Comparison of ENCODE assay signal across 9 cellular contexts in genomic region chr4:1410491-1411325, GRCh38. TPM values are rescaled to one million over a fixed set of nuclear protein-coding genes. Genes with fewer than 3 reads are reported as not detected.
DNase-seq lines count a peak whose midpoint lies in the region; ATAC-seq and TF ChIP-seq lines count a peak whose summit lies in the region.
"Had no signal": no experiment of that assay in that cellular context is flagged by ENCODE, and none has a peak within 500 bp of the region (broad histone marks: within the 10 kb centered on the region; RNA-seq: fewer than 3 reads in every experiment).

No MANE protein-coding gene starts in this region.

- no peaks in the 10 kb centered on the region for H4K20me1 ChIP-seq in IMR-90 (ENCODE audit: insufficient read depth, low read length)

- peak overlapping the region; percentile 63 for H2AFZ ChIP-seq in IMR-90 (replicated peaks; ENCODE audit: low read length, poor library complexity)

- TF ChIP-seq CTCF in IMR-90 (conservative IDR thresholded peaks at IDR 0.05; ENCODE audit: low read depth, low read length) (no peak), heart left ventricle (IDR thresholded peaks at IDR 0.05) (no peak), gastroesophageal sphincter (IDR thresholded peaks at IDR 0.05) (no peak)

- H2AK9ac ChIP-seq in IMR-90 (replicated peaks; ENCODE audit: low read depth, low read length, poor library complexity) = no peak overlapping the region

- H3K14ac ChIP-seq in IMR-90 (replicated peaks; ENCODE audit: low read depth, low read length) = no peak overlapping the region

- intact Hi-C loops in IMR-90 (cut with micrococcal nuclease) = no loop called here
- intact Hi-C loops in heart left ventricle (cut with DNase I) = no loop called here

- no peak overlapping the region for H4K91ac ChIP-seq in IMR-90 (ENCODE audit: insufficient read depth, low read depth, low read length)

- H3K9me1 ChIP-seq in IMR-90 (ENCODE audit: insufficient read depth, low read length) = no peaks in the 10 kb centered on the region

- no peak overlapping the region for H2BK120ac ChIP-seq in IMR-90 (ENCODE audit: low read depth, low read length)

- peaks cover 1% of the 10 kb centered on the region for H3K9me3 ChIP-seq in IMR-90 (ENCODE audit: control insufficient read depth, insufficient read depth, low read length)
- H3K9me3 ChIP-seq in heart left ventricle = no peaks in the 10 kb centered on the region
- no peaks in the 10 kb centered on the region for H3K9me3 ChIP-seq in gastroesophageal sphincter

- H3K4me2 ChIP-seq in IMR-90 (ENCODE audit: low read depth, low read length) = no peak overlapping the region

- no peak for TF ChIP-seq EP300 in gastroesophageal sphincter (IDR thresholded peaks at IDR 0.05)

- no peak for TF ChIP-seq RAD21 in IMR-90 (IDR thresholded peaks at IDR 0.05; ENCODE audit: low read length)

- dilution Hi-C loops in IMR-90 (cut with HindIII; ENCODE audit: low sequenced_read_pairs, unreplicated experiment) = no loop called here

- H3K4ac ChIP-seq in IMR-90 (ENCODE audit: low read depth, low read length) = no peak overlapping the region

- CTCF ChIA-PET in IMR-90 (lab: Yijun Ruan, JAX) = no interaction called here

- H3K27me3 ChIP-seq in IMR-90 (ENCODE audit: control insufficient read depth, insufficient read depth, low read length) (peaks cover 61% of the 10 kb centered on the region), heart left ventricle (peaks cover 68 to 94% (median 79%) of the 10 kb centered on the region in 9 donors), gastroesophageal sphincter (peaks cover 99% of the 10 kb centered on the region)

- in situ Hi-C loops in IMR-90 (cut with MboI; ENCODE audit: low sequenced_read_pairs) = no loop called here

- no peak overlapping the region for H4K8ac ChIP-seq in IMR-90 (ENCODE audit: low read depth in 2 of 2, low read length in 2 of 2)

- DNase-seq in AG08395 (ENCODE audit: low spot score) (peak; percentile 67), IMR-90 (peak; percentile 16), heart left ventricle (peak; percentile 33 to 80 (median 51)), NCI-H1417 treated with DMSO at 0.1 percent for 48 hours (lab: John Stamatoyannopoulos, UW) (no peak)
- DNase-seq in activated T-cell treated with anti-CD3 and anti-CD28 coated beads, Interleukin-2, amount 50 U/mL, for 1 hour = peak; percentile 54
- peak; percentile 42 for DNase-seq in stimulated activated CD4-positive, alpha-beta T cell treated with anti-CD3 and anti-CD28 coated beads, Interleukin-12 subunit alpha, Interleukin-12 subunit beta, amount 100 ng/mL, for 4 hours

- H3K4me1 ChIP-seq in IMR-90 (ENCODE audit: control insufficient read depth, insufficient read depth, low read length) (no peaks in the 10 kb centered on the region), heart left ventricle (peaks cover 0 to 27% (median 0%) of the 10 kb centered on the region in 12 donors), gastroesophageal sphincter (peaks cover 0 to 40% (median 0%) of the 10 kb centered on the region in 3 donors)

- H3K79me1 ChIP-seq in IMR-90 (ENCODE audit: low read depth in 1 of 2, low read length in 2 of 2) = no peaks in the 10 kb centered on the region

- H3K27ac ChIP-seq in IMR-90 (ENCODE audit: insufficient read depth, low read length) (no peak overlapping the region), heart left ventricle (no peak overlapping the region), gastroesophageal sphincter (no peak overlapping the region)

- peak; percentile 95 for ATAC-seq in IMR-90 (ENCODE audit: low read depth)
- peak; percentile 73 to 88 (median 80) for ATAC-seq in heart left ventricle
- ATAC-seq in GM19023 (IDR thresholded peaks at IDR 0.05; ENCODE audit: unreplicated experiment) = no peak
- ATAC-seq in gastroesophageal sphincter = no peak

- H2BK20ac ChIP-seq in IMR-90 (ENCODE audit: low read depth, low read length) = no peak overlapping the region

- no TSS peak for BruUV-seq in IMR-90 (replicated peaks; lab: Mats Ljungman, UMichigan)

- no peak overlapping the region for H2BK15ac ChIP-seq in IMR-90 (ENCODE audit: low read depth, low read length)

- H3K18ac ChIP-seq in IMR-90 (ENCODE audit: low read depth, low read length) = no peak overlapping the region

- H2AK5ac ChIP-seq in IMR-90 (ENCODE audit: low read depth, low read length) = no peak overlapping the region

- 50% methylated on average over 10 of the region's 48 CpGs; no CpG with 5 or more reads in 1 of the 2 experiments for WGBS in IMR-90 (ENCODE audit: extremely low coverage in 2 of 2, insufficient read length in 1 of 2), 2 experiments
- WGBS in heart left ventricle, 4 donors = 16 to 31% (median 21%) methylated on average over 34 to 48 of the region's 48 CpGs
- 12 to 36% methylated on average over 6 to 13 of the region's 48 CpGs for WGBS in gastroesophageal sphincter (ENCODE audit: low coverage in 1 of 2), 2 donors

- no peak overlapping the region for H3K4me3 ChIP-seq in IMR-90 (ENCODE audit: insufficient read depth, low read depth, low read length)
- H3K4me3 ChIP-seq in heart left ventricle = no peak overlapping the region
- H3K4me3 ChIP-seq in gastroesophageal sphincter = no peak overlapping the region
- H3K4me3 ChIP-seq: lung had no signal

- TF ChIP-seq POLR2A in IMR-90 (IDR thresholded peaks at IDR 0.05; ENCODE audit: low read depth, low read length) (no peak), heart left ventricle (IDR thresholded peaks at IDR 0.05) (no peak), gastroesophageal sphincter (IDR thresholded peaks at IDR 0.05) (no peak)

- no peak overlapping the region for H3K23ac ChIP-seq in IMR-90 (ENCODE audit: low read depth, low read length)

- H3K56ac ChIP-seq in IMR-90 (ENCODE audit: extremely low read depth, insufficient read depth, low read length) = no peak overlapping the region

- H3K36me3 ChIP-seq in IMR-90 (ENCODE audit: control insufficient read depth, insufficient read depth, low read length) (no peaks in the 10 kb centered on the region), heart left ventricle (no peaks in the 10 kb centered on the region), gastroesophageal sphincter (no peaks in the 10 kb centered on the region)

- no peak overlapping the region for H2BK5ac ChIP-seq in IMR-90 (ENCODE audit: low read depth, low read length, poor library complexity, severe bottlenecking)

- H3K9ac ChIP-seq in IMR-90 (ENCODE audit: low read depth, low read length) = no peak overlapping the region

- POLR2A ChIA-PET in IMR-90 (lab: Charles Lee; ENCODE audit: unreplicated experiment) = no interaction called here

- H4K5ac ChIP-seq in IMR-90 (ENCODE audit: low read depth, low read length) = no peak overlapping the region

TF ChIP-seq in IMR-90, 13 proteins besides CTCF, POLR2A, EP300 and RAD21:
- TF ChIP-seq MAFK (IDR thresholded peaks at IDR 0.05; ENCODE audit: low read depth, low read length) (no peak), FOS (IDR thresholded peaks at IDR 0.05; ENCODE audit: low read depth, low read length) (no peak), MXI1 (IDR thresholded peaks at IDR 0.05; ENCODE audit: borderline replicate concordance, low read depth, low read length) (peak; percentile 98), NFE2L2 (IDR thresholded peaks at IDR 0.05; ENCODE audit: low read depth, low read length) (no peak), ELK1 (IDR thresholded peaks at IDR 0.05; ENCODE audit: borderline replicate concordance, low read depth, low read length) (no peak), RFX5 (IDR thresholded peaks at IDR 0.05; ENCODE audit: low read depth, low read length) (no peak), MAZ (IDR thresholded peaks at IDR 0.05; ENCODE audit: borderline replicate concordance, low read depth, low read length) (peak; percentile 90), CEBPB (IDR thresholded peaks at IDR 0.05; ENCODE audit: low read depth, low read length) (no peak), SMC3 (IDR thresholded peaks at IDR 0.05; ENCODE audit: low read depth, low read length) (no peak), CHD1 (IDR thresholded peaks at IDR 0.05; ENCODE audit: low read depth, low read length) (no peak), USF2 (IDR thresholded peaks at IDR 0.05; ENCODE audit: low read depth, low read length) (no peak), RCOR1 (IDR thresholded peaks at IDR 0.05; ENCODE audit: insufficient replicate concordance, low read length) (peak; percentile 99), BHLHE40 (IDR thresholded peaks at IDR 0.05; ENCODE audit: low read depth, low read length) (no peak)

RNA-seq across cellular contexts. Expression of gene NKX1-1, which starts 4.5 kb away (rescaled TPM):
- total RNA-seq in IMR-90 (2012; rRNA removed) (not detected in 2 replicates), heart left ventricle (not detected), gastroesophageal sphincter (not detected)
- polyA plus RNA-seq in IMR-90 (2012; rRNA removed) (not detected in 2 replicates), heart left ventricle (not detected)
- polyA plus RNA-seq in IMR-90 (2012; cell fraction: cytosol; rRNA removed) = not detected in 2 replicates
- polyA plus RNA-seq in IMR-90 (2012; cell fraction: nucleus; rRNA removed; ENCODE audit: low replicate concordance) = not detected in 2 replicates
- total RNA-seq: lung had no signal
- polyA plus RNA-seq: lung had no signal

Comparison
In these comparisons a context has a peak if more than half of its experiments do, and no peak if none do; other contexts are left out.
1. ATAC-seq: peak in IMR-90 (single experiment) and heart left ventricle (4 of 4); none in GM19023 (single experiment) and gastroesophageal sphincter (single experiment).